Comparison of ENCODE assay signal across 8 cellular contexts in the genomic region with DNA sequence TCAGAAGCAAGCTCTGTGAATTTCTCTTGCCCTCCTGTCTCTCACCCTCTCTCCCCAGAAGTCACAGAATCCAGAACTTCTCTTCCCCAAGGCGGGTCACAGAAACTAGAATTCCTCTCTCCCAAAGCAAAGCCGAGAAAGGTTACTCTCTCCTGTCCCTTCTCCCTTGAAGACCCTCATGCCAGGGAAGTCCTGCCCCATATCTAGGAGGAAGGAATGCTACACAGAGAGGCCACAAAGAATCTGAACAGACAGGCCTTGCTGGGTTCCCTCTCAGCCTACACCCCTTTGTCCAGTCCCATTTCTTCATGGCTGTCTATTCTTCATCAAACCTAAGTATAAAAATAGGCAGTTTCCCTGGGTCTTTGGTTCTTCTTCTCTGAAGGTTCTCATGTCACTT. TPM values are rescaled to one million over a fixed set of nuclear protein-coding genes. Genes with fewer than 3 reads are reported as not detected.
A peak's percentile ranks its signal among the peaks of the same experiment; 100 is the strongest.
DNase-seq lines count a peak whose midpoint lies in the region; ATAC-seq and TF ChIP-seq lines count a peak whose summit lies in the region.

No MANE protein-coding gene starts in this region.

- H3K4me3 Mint-ChIP-seq in activated naive CD4-positive, alpha-beta T cell treated with anti-CD3 and anti-CD28 coated beads for 36 hours: no peak overlapping the region
- no peak overlapping the region for H3K4me3 Mint-ChIP-seq in activated CD4-positive, alpha-beta memory T cell treated with anti-CD3 and anti-CD28 coated beads for 36 hours

- H3K27ac ChIP-seq in lower lobe of right lung: peak overlapping the region; percentile 76
- peak overlapping the region; percentile 21 for H3K27ac ChIP-seq in substantia nigra (ENCODE audit: low read depth, low read length, poor library complexity, severe bottlenecking)

- intact Hi-C loops in activated naive CD4-positive, alpha-beta T cell treated with anti-CD3 and anti-CD28 coated beads for 36 hours (cut with micrococcal nuclease): loop anchor here (1.0 to 10.0 kb wide), 2 partner anchors 26 to 736 kb away; partner anchors contain the start of gene PIAS1
- intact Hi-C loops in activated CD4-positive, alpha-beta memory T cell treated with anti-CD3 and anti-CD28 coated beads for 36 hours (cut with micrococcal nuclease): loop anchor here (1.0 kb wide), 1 partner anchor 8 kb away; no protein-coding TSS in a partner anchor
- intact Hi-C loops in lower lobe of right lung (cut with DNase I): no loop called here

- H3K27me3 Mint-ChIP-seq in activated naive CD4-positive, alpha-beta T cell treated with anti-CD3 and anti-CD28 coated beads for 36 hours (ENCODE audit: low read depth): no peaks in the 10 kb centered on the region
- no peaks in the 10 kb centered on the region for H3K27me3 Mint-ChIP-seq in activated CD4-positive, alpha-beta memory T cell treated with anti-CD3 and anti-CD28 coated beads for 36 hours

- CTCF ChIA-PET in activated naive CD4-positive, alpha-beta T cell treated with anti-CD3 and anti-CD28 coated beads for 36 hours (lab: Charles Lee): no interaction called here
- CTCF ChIA-PET in activated CD4-positive, alpha-beta memory T cell treated with anti-CD3 and anti-CD28 coated beads for 36 hours (lab: Charles Lee): interaction anchor here (1.5 kb wide), 1 partner anchor 33 kb away, joined by 3 read pairs; no protein-coding TSS in a partner anchor

- DNase-seq in activated naive CD4-positive, alpha-beta T cell treated with anti-CD3 and anti-CD28 coated beads for 36 hours: no peak
- no peak for DNase-seq in activated naive CD4-positive, alpha-beta T cell (lab: John Stamatoyannopoulos, UW)
- DNase-seq in activated CD4-positive, alpha-beta memory T cell treated with anti-CD3 and anti-CD28 coated beads for 36 hours: no peak
- DNase-seq in lower lobe of right lung (no peak), substantia nigra (lab: John Stamatoyannopoulos, UW) (no peak), kidney tubule cell (ENCODE audit: low spot score) (no peak), hippocampal formation (lab: John Stamatoyannopoulos, UW) (no peak)

- no peak for TF ChIP-seq CTCF in lower lobe of right lung (IDR thresholded peaks at IDR 0.05)

- H3K4me1 Mint-ChIP-seq in activated naive CD4-positive, alpha-beta T cell treated with anti-CD3 and anti-CD28 coated beads for 36 hours (ENCODE audit: low read depth): peaks cover 79% of the 10 kb centered on the region
- peaks cover 63% of the 10 kb centered on the region for H3K4me1 Mint-ChIP-seq in activated CD4-positive, alpha-beta memory T cell treated with anti-CD3 and anti-CD28 coated beads for 36 hours (ENCODE audit: low read depth)

- no peaks in the 10 kb centered on the region for H3K9me3 Mint-ChIP-seq in activated naive CD4-positive, alpha-beta T cell treated with anti-CD3 and anti-CD28 coated beads for 36 hours
- H3K9me3 Mint-ChIP-seq in activated CD4-positive, alpha-beta memory T cell treated with anti-CD3 and anti-CD28 coated beads for 36 hours: no peaks in the 10 kb centered on the region

- H3K27ac Mint-ChIP-seq in activated naive CD4-positive, alpha-beta T cell treated with anti-CD3 and anti-CD28 coated beads for 36 hours: peak overlapping the region; percentile 85
- peak overlapping the region; percentile 75 for H3K27ac Mint-ChIP-seq in activated CD4-positive, alpha-beta memory T cell treated with anti-CD3 and anti-CD28 coated beads for 36 hours

- no peaks in the 10 kb centered on the region for H3K9me3 ChIP-seq in lower lobe of right lung

- POLR2A ChIA-PET in activated CD4-positive, alpha-beta memory T cell treated with anti-CD3 and anti-CD28 coated beads for 36 hours (lab: Charles Lee): interaction anchor here (1.5 kb wide), 1 partner anchor 26 kb away, joined by 4 read pairs; no protein-coding TSS in a partner anchor

- H3K36me3 ChIP-seq in lower lobe of right lung: peaks cover 18% of the 10 kb centered on the region

- H3K4me1 ChIP-seq in lower lobe of right lung: peaks cover 93% of the 10 kb centered on the region

- H3K4me3 ChIP-seq in lower lobe of right lung: no peak overlapping the region

- H3K36me3 Mint-ChIP-seq in activated naive CD4-positive, alpha-beta T cell treated with anti-CD3 and anti-CD28 coated beads for 36 hours (ENCODE audit: low read depth): peaks cover 6% of the 10 kb centered on the region
- H3K36me3 Mint-ChIP-seq in activated CD4-positive, alpha-beta memory T cell treated with anti-CD3 and anti-CD28 coated beads for 36 hours: peaks cover 10% of the 10 kb centered on the region

- no peak for ATAC-seq in lower lobe of right lung
- no peak for ATAC-seq in HG03442 (IDR thresholded peaks at IDR 0.05; ENCODE audit: unreplicated experiment)

- no peaks in the 10 kb centered on the region for H3K27me3 ChIP-seq in lower lobe of right lung (ENCODE audit: low read depth)

RNA-seq across cellular contexts. Expression of gene ANP32A, which starts 29.8 kb away (rescaled TPM):
- total RNA-seq in activated naive CD4-positive, alpha-beta T cell treated with anti-CD3 and anti-CD28 coated beads for 36 hours: 100 to 1,000 TPM; 216 to 245 TPM
- total RNA-seq in activated CD4-positive, alpha-beta memory T cell treated with anti-CD3 and anti-CD28 coated beads for 36 hours: 100 to 1,000 TPM; 190 to 204 TPM
- 129 TPM for total RNA-seq in lower lobe of right lung
